In genomic region chr4:69760455-69760854, GRCh38 we compare ENCODE assay signal across 8 cellular contexts. TPM values are rescaled to one million over a fixed set of nuclear protein-coding genes. Genes with fewer than 3 reads are reported as not detected.
DNase-seq lines count a peak whose midpoint lies in the region; ATAC-seq lines count a peak whose summit lies in the region.

Gene SULT1B1 (minus strand): TSS chr4:69760620. CDS start chr4:69755217, 5,403 bp downstream.

- H3K9me3 Mint-ChIP-seq in activated T-helper 2 cell treated with anti-CD3 and anti-CD28 coated beads, Interferon-gamma antibody, Interleukin-2, Interleukin-4, amounts not matched to agents 10 μg/mL and 5 μg/mL and 100 μg/mL, durations not matched to agents 14 hours and 24 hours and 36 hours = no peaks in the 10 kb centered on the region

- H3K36me3 Mint-ChIP-seq in activated T-helper 2 cell treated with anti-CD3 and anti-CD28 coated beads, Interferon-gamma antibody, Interleukin-2, Interleukin-4, amounts not matched to agents 10 μg/mL and 5 μg/mL and 100 μg/mL, durations not matched to agents 14 hours and 24 hours and 36 hours (ENCODE audit: low read depth) = no peaks in the 10 kb centered on the region

- in situ Hi-C loops in ACHN (cut with HindIII; ENCODE audit: low pct_ligation_motif_present, low pct_unique_long_range_greater_than_20kb, low sequenced_read_pairs) = no loop called here

- peak within 1 kb of the TSS; percentile 69 for H3K4me3 Mint-ChIP-seq in activated T-helper 2 cell treated with anti-CD3 and anti-CD28 coated beads, Interferon-gamma antibody, Interleukin-2, Interleukin-4, amounts not matched to agents 10 μg/mL and 5 μg/mL and 100 μg/mL, durations not matched to agents 14 hours and 24 hours and 36 hours (ENCODE audit: low read depth)

- H3K27ac Mint-ChIP-seq in activated T-helper 2 cell treated with anti-CD3 and anti-CD28 coated beads, Interferon-gamma antibody, Interleukin-2, Interleukin-4, amounts not matched to agents 10 μg/mL and 5 μg/mL and 100 μg/mL, durations not matched to agents 14 hours and 24 hours and 36 hours = peak within 1 kb of the TSS; percentile 89

- peaks cover 31% of the 10 kb centered on the region for H3K4me1 Mint-ChIP-seq in activated T-helper 2 cell treated with anti-CD3 and anti-CD28 coated beads, Interferon-gamma antibody, Interleukin-2, Interleukin-4, amounts not matched to agents 10 μg/mL and 5 μg/mL and 100 μg/mL, durations not matched to agents 14 hours and 24 hours and 36 hours (ENCODE audit: low read depth)

- peak; percentile 90 for ATAC-seq in stimulated activated naive CD8-positive, alpha-beta T cell treated with anti-CD3 and anti-CD28 coated beads, Interleukin-15, Interleukin-2, amounts not matched to agents 100 U/mL and 50 U/mL, for 24 hours
- ATAC-seq in HG03571 (IDR thresholded peaks at IDR 0.05; ENCODE audit: unreplicated experiment) = no peak

- H3K27me3 Mint-ChIP-seq in activated T-helper 2 cell treated with anti-CD3 and anti-CD28 coated beads, Interferon-gamma antibody, Interleukin-2, Interleukin-4, amounts not matched to agents 10 μg/mL and 5 μg/mL and 100 μg/mL, durations not matched to agents 14 hours and 24 hours and 36 hours (ENCODE audit: low read depth) = no peaks in the 10 kb centered on the region

- intact Hi-C loops in activated T-helper 2 cell treated with anti-CD3 and anti-CD28 coated beads, Interferon-gamma antibody, Interleukin-2, Interleukin-4, amounts not matched to agents 10 μg/mL and 5 μg/mL and 100 μg/mL, durations not matched to agents 14 hours and 24 hours and 36 hours (cut with micrococcal nuclease) = no loop called here

- DNase-seq in SKM-1 treated with dmso at 0.1 percent for 144 hours (lab: John Stamatoyannopoulos, UW; ENCODE audit: unreplicated experiment) (peak; percentile 28), SKM-1 (lab: John Stamatoyannopoulos, UW; ENCODE audit: unreplicated experiment) (no peak), hepatic stellate cell (ENCODE audit: low spot score) (peak; percentile 14), inferior parietal cortex (ENCODE audit: extremely low spot score) (no peak), ACHN (no peak)
- peak; percentile 46 for DNase-seq in activated T-helper 2 cell treated with anti-CD3 and anti-CD28 coated beads, Interferon-gamma antibody, Interleukin-2, Interleukin-4, amounts not matched to agents 10 μg/mL and 5 μg/mL and 100 μg/mL, durations not matched to agents 14 hours and 24 hours and 36 hours (ENCODE audit: low spot score)
- DNase-seq in stimulated activated naive CD8-positive, alpha-beta T cell treated with anti-CD3 and anti-CD28 coated beads, Interleukin-15, Interleukin-2, amounts not matched to agents 100 U/mL and 50 U/mL, for 24 hours = peak; percentile 35

RNA-seq across cellular contexts. Expression of gene SULT1B1, which starts in this region (rescaled TPM):
- 0.11 and 0.25 TPM in 2 replicates for total RNA-seq in activated T-helper 2 cell treated with anti-CD3 and anti-CD28 coated beads, Interferon-gamma antibody, Interleukin-2, Interleukin-4, amounts not matched to agents 10 μg/mL and 5 μg/mL and 100 μg/mL, durations not matched to agents 14 hours and 24 hours and 36 hours

Comparison
In these comparisons a context has a peak if more than half of its experiments do, and no peak if none do; other contexts are left out.
1. DNase-seq: peak in SKM-1 treated with dmso at 0.1 percent for 144 hours (single experiment), hepatic stellate cell (single experiment) and stimulated activated naive CD8-positive, alpha-beta T cell treated with anti-CD3 and anti-CD28 coated beads, Interleukin-15, Interleukin-2, amounts not matched to agents 100 U/mL and 50 U/mL, for 24 hours (single experiment); none in SKM-1 (single experiment), inferior parietal cortex (single experiment) and ACHN (single experiment).
2. Peak in DNase-seq in activated T-helper 2 cell treated with anti-CD3 and anti-CD28 coated beads, Interferon-gamma antibody, Interleukin-2, Interleukin-4, amounts not matched to agents 10 μg/mL and 5 μg/mL and 100 μg/mL, durations not matched to agents 14 hours and 24 hours and 36 hours; RNA of the gene not detected or under 1 TPM.